In the genomic region with DNA sequence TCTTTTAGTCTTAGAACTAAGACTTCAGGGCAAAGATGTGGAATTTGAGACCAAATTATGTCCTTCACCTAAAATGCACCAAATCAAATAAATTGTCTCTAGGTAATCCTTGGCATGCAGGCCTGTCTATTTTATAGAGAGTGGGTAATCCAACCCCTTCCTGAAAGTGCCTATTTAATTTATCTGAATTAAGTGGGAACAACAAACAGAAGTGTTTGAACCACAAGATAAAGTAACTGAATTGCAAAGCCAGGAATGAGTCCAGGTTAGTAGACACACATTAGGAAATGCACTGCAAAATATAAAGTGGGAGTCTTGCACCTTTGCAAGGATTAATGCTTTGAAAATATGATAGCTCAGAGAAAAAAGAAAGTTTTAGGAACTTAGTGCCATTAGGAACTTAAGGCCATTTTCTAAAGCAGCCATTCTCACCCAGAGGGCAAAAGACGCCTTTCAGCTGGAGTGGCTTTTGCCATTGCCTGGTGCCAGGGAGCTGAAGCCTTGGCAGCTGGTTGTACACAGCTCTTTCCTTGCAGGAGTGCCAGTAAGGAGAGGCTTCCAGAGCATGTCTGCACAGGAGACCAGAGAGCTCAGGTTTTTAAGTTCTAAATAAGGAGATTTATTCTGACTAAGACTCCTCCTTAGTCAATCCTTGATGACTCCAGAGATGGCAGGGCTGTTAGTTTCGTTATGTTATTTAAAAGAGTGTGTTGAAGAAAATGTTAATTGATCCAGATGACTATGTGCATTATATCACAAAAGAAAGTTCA, we compare ENCODE assay signal across 11 cellular contexts.
DNase-seq lines count a peak whose midpoint lies in the region; ATAC-seq and TF ChIP-seq lines count a peak whose summit lies in the region.
"Had no signal": no experiment of that assay in that cellular context is flagged by ENCODE, and none has a peak within 500 bp of the region (broad histone marks: within the 10 kb centered on the region; RNA-seq: fewer than 3 reads in every experiment).

No MANE protein-coding gene starts in this region.

- H3K9me3 ChIP-seq in HEK293 (ENCODE audit: control insufficient read depth, insufficient read depth, low read depth, low read length) (no peaks in the 10 kb centered on the region), mammary epithelial cell (replicated peaks; ENCODE audit: insufficient read depth, low read length) (no peaks in the 10 kb centered on the region)
- H3K9me3 ChIP-seq: sigmoid colon had no signal

- DNase-seq in mammary epithelial cell (peak; percentile 89), myocyte (ENCODE audit: low read depth) (peak; percentile 24), NOMO-1 treated with dmso at 0.1 percent for 144 hours (lab: John Stamatoyannopoulos, UW; ENCODE audit: unreplicated experiment) (no peak)
- DNase-seq in effector memory CD8-positive, alpha-beta T cell: no peak
- DNase-seq: activated effector memory CD4-positive, alpha-beta T cell treated with anti-CD3 and anti-CD28 coated beads, Interleukin-2, amount 50 U/mL, for 16 hours; cerebellar nuclear complex; COR-L47; sigmoid colon had no signal

- CTCF ChIA-PET in HEK293 (lab: Yijun Ruan, JAX) (interaction anchor here (0.5 kb wide), 1 partner anchor 59 kb away, joined by 4 read pairs; no protein-coding TSS in a partner anchor), mammary epithelial cell (lab: Charles Lee; ENCODE audit: low non-redundant PET) (interaction anchor here (0.6 kb wide), 2 partner anchors 35 to 167 kb away, joined by 7 read pairs; no protein-coding TSS in a partner anchor)

- no peaks in the 10 kb centered on the region for H3K27me3 ChIP-seq in mammary epithelial cell (ENCODE audit: insufficient read depth, low read length)
- H3K27me3 ChIP-seq: sigmoid colon had no signal

- H3K36me3 Mint-ChIP-seq in effector memory CD8-positive, alpha-beta T cell (ENCODE audit: insufficient read depth): no peaks in the 10 kb centered on the region

- H4K20me1 ChIP-seq in mammary epithelial cell (ENCODE audit: insufficient read depth, low read length): no peaks in the 10 kb centered on the region

- WGBS in mammary epithelial cell (ENCODE audit: low coverage, missing lambda C conversion rate): 17% methylated on average over 2 of the region's 2 CpGs

- no peak overlapping the region for H3K4me3 Mint-ChIP-seq in effector memory CD8-positive, alpha-beta T cell

- intact Hi-C loops in mammary epithelial cell (cut with micrococcal nuclease): loop anchor here (1.0 to 5.0 kb wide), 4 partner anchors 45 to 256 kb away; no protein-coding TSS in a partner anchor

- no peak overlapping the region for H3K27ac Mint-ChIP-seq in effector memory CD8-positive, alpha-beta T cell

- H3K4me3 ChIP-seq in HEK293 (ENCODE audit: low read depth, low read length) (no peak overlapping the region), mammary epithelial cell (replicated peaks in 1 of 3; ENCODE audit: insufficient read depth in 1 of 3, low read depth in 2 of 3, low read length in 3 of 3) (peak overlapping the region in 2 of 3 experiments; percentile 8)
- H3K4me3 ChIP-seq: sigmoid colon had no signal

- H3K4me1 ChIP-seq in HEK293 (ENCODE audit: control insufficient read depth, insufficient read depth, low read length) (peaks cover 16% of the 10 kb centered on the region), mammary epithelial cell (ENCODE audit: insufficient read depth, low read length) (peaks cover 47% of the 10 kb centered on the region)

- TSS peak; percentile 81 for BruUV-seq in mammary epithelial cell (replicated peaks; lab: Mats Ljungman, UMichigan)

- no peaks in the 10 kb centered on the region for H3K4me1 Mint-ChIP-seq in effector memory CD8-positive, alpha-beta T cell (ENCODE audit: low read depth in 2 of 2)

- no peak for ATAC-seq in effector memory CD8-positive, alpha-beta T cell (replicated peaks)
- no peak for ATAC-seq in HG02973 (IDR thresholded peaks at IDR 0.05; ENCODE audit: unreplicated experiment)

- no peak for TF ChIP-seq CTCF in C4-2B (conservative IDR thresholded peaks at IDR 0.05)
- TF ChIP-seq CTCF in HEK293 (tag by site-specific recombination; IDR thresholded peaks at IDR 0.05): no peak
- TF ChIP-seq CTCF in mammary epithelial cell (conservative IDR thresholded peaks at IDR 0.05 in 1 of 2, IDR thresholded peaks at IDR 0.05 in 1 of 2; ENCODE audit: extremely low read depth in 1 of 2, insufficient read depth in 1 of 2, low read depth in 1 of 2, low read length in 2 of 2): no peak

- no peak overlapping the region for H2AFZ ChIP-seq in mammary epithelial cell (ENCODE audit: low read depth, low read length)

- dilution Hi-C loops in mammary epithelial cell (cut with HindIII; ENCODE audit: low sequenced_read_pairs): no loop called here

- H3K9ac ChIP-seq in mammary epithelial cell (ENCODE audit: insufficient read depth, low read length): peak overlapping the region; percentile 35

- H3K27ac ChIP-seq in C4-2B: peak overlapping the region; percentile 24; the same call in 1 of the 2 replicates
- no peak overlapping the region; the same call in 1 of the 2 replicates for H3K27ac ChIP-seq in HEK293 (ENCODE audit: extremely low read depth, low read depth, low read length)
- H3K27ac ChIP-seq in mammary epithelial cell (ENCODE audit: insufficient read depth, low read depth, low read length): peak overlapping the region; percentile 88

- H3K9me3 Mint-ChIP-seq in effector memory CD8-positive, alpha-beta T cell: no peaks in the 10 kb centered on the region

- in situ Hi-C loops in mammary epithelial cell (cut with MboI; ENCODE audit: low sequenced_read_pairs in 2 of 2): no loop called here

- H3K36me3 ChIP-seq in HEK293 (ENCODE audit: control insufficient read depth in 2 of 2, insufficient read depth in 1 of 2, low read length in 2 of 2): no peaks in the 10 kb centered on the region
- H3K36me3 ChIP-seq in mammary epithelial cell (ENCODE audit: insufficient read depth, low read length): no peaks in the 10 kb centered on the region
- H3K36me3 ChIP-seq: sigmoid colon had no signal

- peaks cover 5 to 14% of the 10 kb centered on the region in 2 donors for H3K27me3 Mint-ChIP-seq in effector memory CD8-positive, alpha-beta T cell

- H3K79me2 ChIP-seq in mammary epithelial cell (ENCODE audit: insufficient read depth, low read length): no peaks in the 10 kb centered on the region

- POLR2A ChIA-PET in HEK293 (lab: Yijun Ruan, JAX): no interaction called here

- peak overlapping the region; percentile 72 for H3K4me2 ChIP-seq in mammary epithelial cell (ENCODE audit: insufficient read depth, low read depth, low read length)

TF ChIP-seq in HEK293, 187 proteins besides CTCF, POLR2A, EP300 and RAD21:
- TF ChIP-seq ZBTB44 (tag by site-specific recombination; IDR thresholded peaks at IDR 0.05) (peak; percentile 54), ZNF10 (tag by site-specific recombination; IDR thresholded peaks at IDR 0.05) (peak; percentile 29; the same call in 1 of the 2 replicates), FEZF1 (tag by site-specific recombination; IDR thresholded peaks at IDR 0.05) (peak; percentile 52; the same call in 1 of the 2 replicates), ZBTB21 (tag by site-specific recombination; IDR thresholded peaks at IDR 0.05) (no peak), PRDM4 (tag by site-specific recombination; IDR thresholded peaks at IDR 0.05) (peak; percentile 33; the same call in 1 of the 2 replicates), ZXDB (tag by site-specific recombination; IDR thresholded peaks at IDR 0.05) (peak; percentile 38; the same call in 1 of the 2 replicates), ZNF155 (tag by site-specific recombination; IDR thresholded peaks at IDR 0.05) (no peak), ZNF843 (tag by site-specific recombination; IDR thresholded peaks at IDR 0.05) (peak; percentile 85; the same call in 1 of the 2 replicates)

Comparison
In these comparisons a context has a peak if more than half of its experiments do, and no peak if none do; other contexts are left out.
1. DNase-seq: peak in mammary epithelial cell (single experiment) and myocyte (single experiment); none in NOMO-1 treated with dmso at 0.1 percent for 144 hours (single experiment) and effector memory CD8-positive, alpha-beta T cell (0 of 3).